In the genomic region with DNA sequence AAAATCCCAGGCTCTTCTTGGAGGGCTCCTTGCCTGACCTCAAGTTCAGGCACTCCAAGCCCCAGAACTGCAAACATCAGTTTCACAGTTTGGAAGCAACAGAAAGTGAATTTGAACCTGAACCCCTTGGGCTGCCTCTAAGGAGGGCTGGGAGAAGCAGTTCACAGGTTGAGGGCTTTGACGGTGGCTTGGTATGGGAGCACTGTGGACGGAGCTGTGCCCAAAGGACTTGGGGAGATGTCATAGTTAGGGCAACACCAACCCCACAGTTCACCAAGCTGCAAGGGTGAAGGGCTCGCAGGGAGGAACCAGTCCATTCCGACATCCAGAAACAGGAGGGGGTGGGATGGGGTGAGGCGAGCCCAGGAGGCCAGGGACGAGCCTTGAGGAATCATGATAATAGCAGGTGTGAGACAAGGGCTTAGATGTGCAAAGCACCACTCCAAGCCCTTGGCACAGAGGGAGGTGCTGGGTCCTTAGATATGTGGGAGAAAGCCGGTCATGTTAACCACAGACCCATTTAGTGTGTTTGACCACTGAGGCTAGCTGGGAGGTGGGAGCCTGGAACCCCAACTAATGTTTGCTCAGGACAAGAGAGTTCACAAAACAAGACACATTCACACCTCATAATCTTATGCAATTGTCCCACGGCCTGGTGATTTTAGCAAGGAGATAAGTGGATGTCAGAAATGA, we compare ENCODE assay signal across 1 cellular context.
TF ChIP-seq lines count a peak whose summit lies in the region.

No MANE protein-coding gene starts in this region.

TF ChIP-seq in HepG2, 621 proteins besides CTCF, POLR2A, EP300 and RAD21 (continued from another document and continues in another):
- TF ChIP-seq, protein P1, sequence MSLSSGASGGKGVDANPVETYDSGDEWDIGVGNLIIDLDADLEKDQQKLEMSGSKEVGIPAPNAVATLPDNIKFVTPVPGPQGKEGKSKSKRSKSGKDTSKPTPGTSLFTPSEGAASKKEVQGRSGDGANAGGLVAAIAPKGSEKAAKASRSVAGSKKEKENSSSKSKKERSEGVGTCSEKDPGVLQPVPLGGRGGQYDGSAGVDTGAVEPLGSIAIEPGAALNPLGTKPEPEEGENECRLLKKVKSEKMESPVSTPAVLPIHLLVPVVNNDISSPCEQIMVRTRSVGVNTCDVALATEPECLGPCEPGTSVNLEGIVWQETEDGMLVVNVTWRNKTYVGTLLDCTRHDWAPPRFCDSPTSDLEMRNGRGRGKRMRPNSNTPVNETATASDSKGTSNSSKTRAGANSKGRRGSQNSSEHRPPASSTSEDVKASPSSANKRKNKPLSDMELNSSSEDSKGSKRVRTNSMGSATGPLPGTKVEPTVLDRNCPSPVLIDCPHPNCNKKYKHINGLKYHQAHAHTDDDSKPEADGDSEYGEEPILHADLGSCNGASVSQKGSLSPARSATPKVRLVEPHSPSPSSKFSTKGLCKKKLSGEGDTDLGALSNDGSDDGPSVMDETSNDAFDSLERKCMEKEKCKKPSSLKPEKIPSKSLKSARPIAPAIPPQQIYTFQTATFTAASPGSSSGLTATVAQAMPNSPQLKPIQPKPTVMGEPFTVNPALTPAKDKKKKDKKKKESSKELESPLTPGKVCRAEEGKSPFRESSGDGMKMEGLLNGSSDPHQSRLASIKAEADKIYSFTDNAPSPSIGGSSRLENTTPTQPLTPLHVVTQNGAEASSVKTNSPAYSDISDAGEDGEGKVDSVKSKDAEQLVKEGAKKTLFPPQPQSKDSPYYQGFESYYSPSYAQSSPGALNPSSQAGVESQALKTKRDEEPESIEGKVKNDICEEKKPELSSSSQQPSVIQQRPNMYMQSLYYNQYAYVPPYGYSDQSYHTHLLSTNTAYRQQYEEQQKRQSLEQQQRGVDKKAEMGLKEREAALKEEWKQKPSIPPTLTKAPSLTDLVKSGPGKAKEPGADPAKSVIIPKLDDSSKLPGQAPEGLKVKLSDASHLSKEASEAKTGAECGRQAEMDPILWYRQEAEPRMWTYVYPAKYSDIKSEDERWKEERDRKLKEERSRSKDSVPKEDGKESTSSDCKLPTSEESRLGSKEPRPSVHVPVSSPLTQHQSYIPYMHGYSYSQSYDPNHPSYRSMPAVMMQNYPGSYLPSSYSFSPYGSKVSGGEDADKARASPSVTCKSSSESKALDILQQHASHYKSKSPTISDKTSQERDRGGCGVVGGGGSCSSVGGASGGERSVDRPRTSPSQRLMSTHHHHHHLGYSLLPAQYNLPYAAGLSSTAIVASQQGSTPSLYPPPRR (CRISPR knock-in tag; IDR thresholded peaks at IDR 0.05; ENCODE audit: borderline replicate concordance), result no peak
- TF ChIP-seq, protein P2, sequence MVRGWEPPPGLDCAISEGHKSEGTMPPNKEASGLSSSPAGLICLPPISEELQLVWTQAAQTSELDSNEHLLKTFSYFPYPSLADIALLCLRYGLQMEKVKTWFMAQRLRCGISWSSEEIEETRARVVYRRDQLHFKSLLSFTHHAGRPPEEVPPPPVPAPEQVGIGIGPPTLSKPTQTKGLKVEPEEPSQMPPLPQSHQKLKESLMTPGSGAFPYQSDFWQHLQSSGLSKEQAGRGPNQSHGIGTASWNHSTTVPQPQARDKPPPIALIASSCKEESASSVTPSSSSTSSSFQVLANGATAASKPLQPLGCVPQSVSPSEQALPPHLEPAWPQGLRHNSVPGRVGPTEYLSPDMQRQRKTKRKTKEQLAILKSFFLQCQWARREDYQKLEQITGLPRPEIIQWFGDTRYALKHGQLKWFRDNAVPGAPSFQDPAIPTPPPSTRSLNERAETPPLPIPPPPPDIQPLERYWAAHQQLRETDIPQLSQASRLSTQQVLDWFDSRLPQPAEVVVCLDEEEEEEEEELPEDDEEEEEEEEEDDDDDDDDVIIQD (CRISPR knock-in tag; IDR thresholded peaks at IDR 0.05; ENCODE audit: low read depth), result no peak
- no peak for TF ChIP-seq PHB2 (IDR thresholded peaks at IDR 0.05; ENCODE audit: partially characterized antibody)
- TF ChIP-seq RBM22 (optimal IDR thresholded peaks at IDR 0.05; ENCODE audit: low read length), result peak; percentile 80
- no peak for TF ChIP-seq SP4 (CRISPR knock-in tag; IDR thresholded peaks at IDR 0.05)
- TF ChIP-seq ZNF367 (CRISPR knock-in tag; IDR thresholded peaks at IDR 0.05; ENCODE audit: borderline replicate concordance), result no peak
- no peak for TF ChIP-seq ZNF572 (CRISPR knock-in tag; IDR thresholded peaks at IDR 0.05)
- TF ChIP-seq FOXJ3 (CRISPR knock-in tag; IDR thresholded peaks at IDR 0.05; ENCODE audit: borderline replicate concordance), result no peak
- TF ChIP-seq TARDBP (CRISPR knock-in tag; IDR thresholded peaks at IDR 0.05), result peak; percentile 68; the same call in 1 of the 2 replicates
- TF ChIP-seq CEBPB (IDR thresholded peaks at IDR 0.05; ENCODE audit: borderline replicate concordance, low read depth, low read length), result 0 out of 2 replicates have a peak, but pooled peaks have one; percentile 0
- no peak for TF ChIP-seq NFATC3 (CRISPR knock-in tag; IDR thresholded peaks at IDR 0.05)
- TF ChIP-seq, protein P3, sequence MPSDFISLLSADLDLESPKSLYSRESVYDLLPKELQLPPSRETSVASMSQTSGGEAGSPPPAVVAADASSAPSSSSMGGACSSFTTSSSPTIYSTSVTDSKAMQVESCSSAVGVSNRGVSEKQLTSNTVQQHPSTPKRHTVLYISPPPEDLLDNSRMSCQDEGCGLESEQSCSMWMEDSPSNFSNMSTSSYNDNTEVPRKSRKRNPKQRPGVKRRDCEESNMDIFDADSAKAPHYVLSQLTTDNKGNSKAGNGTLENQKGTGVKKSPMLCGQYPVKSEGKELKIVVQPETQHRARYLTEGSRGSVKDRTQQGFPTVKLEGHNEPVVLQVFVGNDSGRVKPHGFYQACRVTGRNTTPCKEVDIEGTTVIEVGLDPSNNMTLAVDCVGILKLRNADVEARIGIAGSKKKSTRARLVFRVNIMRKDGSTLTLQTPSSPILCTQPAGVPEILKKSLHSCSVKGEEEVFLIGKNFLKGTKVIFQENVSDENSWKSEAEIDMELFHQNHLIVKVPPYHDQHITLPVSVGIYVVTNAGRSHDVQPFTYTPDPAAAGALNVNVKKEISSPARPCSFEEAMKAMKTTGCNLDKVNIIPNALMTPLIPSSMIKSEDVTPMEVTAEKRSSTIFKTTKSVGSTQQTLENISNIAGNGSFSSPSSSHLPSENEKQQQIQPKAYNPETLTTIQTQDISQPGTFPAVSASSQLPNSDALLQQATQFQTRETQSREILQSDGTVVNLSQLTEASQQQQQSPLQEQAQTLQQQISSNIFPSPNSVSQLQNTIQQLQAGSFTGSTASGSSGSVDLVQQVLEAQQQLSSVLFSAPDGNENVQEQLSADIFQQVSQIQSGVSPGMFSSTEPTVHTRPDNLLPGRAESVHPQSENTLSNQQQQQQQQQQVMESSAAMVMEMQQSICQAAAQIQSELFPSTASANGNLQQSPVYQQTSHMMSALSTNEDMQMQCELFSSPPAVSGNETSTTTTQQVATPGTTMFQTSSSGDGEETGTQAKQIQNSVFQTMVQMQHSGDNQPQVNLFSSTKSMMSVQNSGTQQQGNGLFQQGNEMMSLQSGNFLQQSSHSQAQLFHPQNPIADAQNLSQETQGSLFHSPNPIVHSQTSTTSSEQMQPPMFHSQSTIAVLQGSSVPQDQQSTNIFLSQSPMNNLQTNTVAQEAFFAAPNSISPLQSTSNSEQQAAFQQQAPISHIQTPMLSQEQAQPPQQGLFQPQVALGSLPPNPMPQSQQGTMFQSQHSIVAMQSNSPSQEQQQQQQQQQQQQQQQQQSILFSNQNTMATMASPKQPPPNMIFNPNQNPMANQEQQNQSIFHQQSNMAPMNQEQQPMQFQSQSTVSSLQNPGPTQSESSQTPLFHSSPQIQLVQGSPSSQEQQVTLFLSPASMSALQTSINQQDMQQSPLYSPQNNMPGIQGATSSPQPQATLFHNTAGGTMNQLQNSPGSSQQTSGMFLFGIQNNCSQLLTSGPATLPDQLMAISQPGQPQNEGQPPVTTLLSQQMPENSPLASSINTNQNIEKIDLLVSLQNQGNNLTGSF (CRISPR knock-in tag; IDR thresholded peaks at IDR 0.05), result 0 out of 2 replicates have a peak, but pooled peaks have one; percentile 9
- TF ChIP-seq ZNF781 (CRISPR knock-in tag; IDR thresholded peaks at IDR 0.05; ENCODE audit: borderline replicate concordance, not compliant biosample characterization), result peak; percentile 85
- 0 out of 2 replicates have a peak, but pooled peaks have one; percentile 41 for TF ChIP-seq ZNF703 (CRISPR knock-in tag; IDR thresholded peaks at IDR 0.05; ENCODE audit: borderline replicate concordance)
- peak; percentile 95 for TF ChIP-seq AGO1 (IDR thresholded peaks at IDR 0.05; ENCODE audit: low read depth, low read length, poor library complexity, severe bottlenecking)
- peak; percentile 11; the same call in 1 of the 2 replicates for TF ChIP-seq ZNF224 (CRISPR knock-in tag; IDR thresholded peaks at IDR 0.05)
- no peak for TF ChIP-seq CAMTA2 (CRISPR knock-in tag; IDR thresholded peaks at IDR 0.05; ENCODE audit: borderline replicate concordance)
- TF ChIP-seq ZFP37 (CRISPR knock-in tag; IDR thresholded peaks at IDR 0.05; ENCODE audit: borderline replicate concordance), result no peak
- no peak for TF ChIP-seq BCL6 (CRISPR knock-in tag; IDR thresholded peaks at IDR 0.05)
- 0 out of 2 replicates have a peak, but pooled peaks have one; percentile 8 for TF ChIP-seq ZNF614 (CRISPR knock-in tag; IDR thresholded peaks at IDR 0.05; ENCODE audit: borderline replicate concordance)
- TF ChIP-seq, protein P4, sequence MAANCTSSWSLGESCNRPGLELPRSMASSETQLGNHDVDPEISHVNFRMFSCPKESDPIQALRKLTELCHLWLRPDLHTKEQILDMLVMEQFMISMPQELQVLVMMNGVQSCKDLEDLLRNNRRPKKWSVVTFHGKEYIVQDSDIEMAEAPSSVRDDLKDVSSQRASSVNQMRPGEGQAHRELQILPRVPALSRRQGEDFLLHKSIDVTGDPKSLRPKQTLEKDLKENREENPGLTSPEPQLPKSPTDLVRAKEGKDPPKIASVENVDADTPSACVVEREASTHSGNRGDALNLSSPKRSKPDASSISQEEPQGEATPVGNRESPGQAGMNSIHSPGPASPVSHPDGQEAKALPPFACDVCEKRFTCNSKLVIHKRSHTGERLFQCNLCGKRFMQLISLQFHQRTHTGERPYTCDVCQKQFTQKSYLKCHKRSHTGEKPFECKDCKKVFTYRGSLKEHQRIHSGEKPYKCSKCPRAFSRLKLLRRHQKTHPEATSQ (CRISPR knock-in tag; IDR thresholded peaks at IDR 0.05; ENCODE audit: borderline replicate concordance), result 0 out of 2 replicates have a peak, but pooled peaks have one; percentile 24
- TF ChIP-seq, protein P5, sequence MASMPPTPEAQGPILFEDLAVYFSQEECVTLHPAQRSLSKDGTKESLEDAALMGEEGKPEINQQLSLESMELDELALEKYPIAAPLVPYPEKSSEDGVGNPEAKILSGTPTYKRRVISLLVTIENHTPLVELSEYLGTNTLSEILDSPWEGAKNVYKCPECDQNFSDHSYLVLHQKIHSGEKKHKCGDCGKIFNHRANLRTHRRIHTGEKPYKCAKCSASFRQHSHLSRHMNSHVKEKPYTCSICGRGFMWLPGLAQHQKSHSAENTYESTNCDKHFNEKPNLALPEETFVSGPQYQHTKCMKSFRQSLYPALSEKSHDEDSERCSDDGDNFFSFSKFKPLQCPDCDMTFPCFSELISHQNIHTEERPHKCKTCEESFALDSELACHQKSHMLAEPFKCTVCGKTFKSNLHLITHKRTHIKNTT (CRISPR knock-in tag; IDR thresholded peaks at IDR 0.05), result no peak
- TF ChIP-seq, protein P6, sequence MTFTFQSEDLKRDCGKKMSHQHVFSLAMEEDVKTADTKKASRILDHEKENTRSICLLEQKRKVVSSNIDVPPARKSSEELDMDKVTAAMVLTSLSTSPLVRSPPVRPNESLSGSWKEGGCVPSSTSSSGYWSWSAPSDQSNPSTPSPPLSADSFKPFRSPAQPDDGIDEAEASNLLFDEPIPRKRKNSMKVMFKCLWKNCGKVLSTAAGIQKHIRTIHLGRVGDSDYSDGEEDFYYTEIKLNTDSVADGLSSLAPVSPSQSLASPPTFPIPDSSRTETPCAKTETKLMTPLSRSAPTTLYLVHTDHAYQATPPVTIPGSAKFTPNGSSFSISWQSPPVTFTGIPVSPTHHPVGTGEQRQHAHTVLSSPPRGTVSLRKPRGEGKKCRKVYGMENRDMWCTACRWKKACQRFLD (CRISPR knock-in tag; IDR thresholded peaks at IDR 0.05; ENCODE audit: borderline replicate concordance), result no peak
- peak; percentile 66; the same call in 1 of the 2 replicates for TF ChIP-seq ZNF3 (CRISPR knock-in tag; IDR thresholded peaks at IDR 0.05)
- 0 out of 2 replicates have a peak, but pooled peaks have one; percentile 12 for TF ChIP-seq TGIF2 (CRISPR knock-in tag; IDR thresholded peaks at IDR 0.05)
- no peak for TF ChIP-seq NFIC (IDR thresholded peaks at IDR 0.05; ENCODE audit: low read length)
- no peak for TF ChIP-seq U2AF1 (optimal IDR thresholded peaks at IDR 0.05; ENCODE audit: low read depth, low read length)
- no peak for TF ChIP-seq ZKSCAN1 (IDR thresholded peaks at IDR 0.05; ENCODE audit: low read length)
- TF ChIP-seq SNAPC2 (CRISPR knock-in tag; IDR thresholded peaks at IDR 0.05), result no peak
- TF ChIP-seq HNRNPH1 (optimal IDR thresholded peaks at IDR 0.05; ENCODE audit: low read depth, low read length), result peak; percentile 48
- TF ChIP-seq TSC22D2 (CRISPR knock-in tag; IDR thresholded peaks at IDR 0.05; ENCODE audit: borderline replicate concordance), result no peak; the same call in 1 of the 2 replicates
- no peak; the same call in 1 of the 2 replicates for TF ChIP-seq HOXA9 (CRISPR knock-in tag; IDR thresholded peaks at IDR 0.05; ENCODE audit: borderline replicate concordance)
- TF ChIP-seq MED1 (CRISPR knock-in tag; IDR thresholded peaks at IDR 0.05), result peak; percentile 39; the same call in 1 of the 2 replicates
- no peak for TF ChIP-seq CENPX (CRISPR knock-in tag; IDR thresholded peaks at IDR 0.05)
- no peak for TF ChIP-seq GFI1 (CRISPR knock-in tag; IDR thresholded peaks at IDR 0.05; ENCODE audit: borderline replicate concordance)
- no peak for TF ChIP-seq IKZF1 (IDR thresholded peaks at IDR 0.05)
- peak; percentile 77 for TF ChIP-seq POLR2AphosphoS2 (IDR thresholded peaks at IDR 0.05; ENCODE audit: low read depth, low read length)
- no peak for TF ChIP-seq NONO (IDR thresholded peaks at IDR 0.05)
- peak; percentile 45 for TF ChIP-seq NONO (CRISPR knock-in tag; conservative IDR thresholded peaks at IDR 0.05)
- peak; percentile 81 for TF ChIP-seq RBFOX2 (IDR thresholded peaks at IDR 0.05; ENCODE audit: low read depth, low read length)
- TF ChIP-seq ZNF562 (CRISPR knock-in tag; IDR thresholded peaks at IDR 0.05; ENCODE audit: borderline replicate concordance), result peak; percentile 53; the same call in 1 of the 2 replicates
- TF ChIP-seq, protein P7, sequence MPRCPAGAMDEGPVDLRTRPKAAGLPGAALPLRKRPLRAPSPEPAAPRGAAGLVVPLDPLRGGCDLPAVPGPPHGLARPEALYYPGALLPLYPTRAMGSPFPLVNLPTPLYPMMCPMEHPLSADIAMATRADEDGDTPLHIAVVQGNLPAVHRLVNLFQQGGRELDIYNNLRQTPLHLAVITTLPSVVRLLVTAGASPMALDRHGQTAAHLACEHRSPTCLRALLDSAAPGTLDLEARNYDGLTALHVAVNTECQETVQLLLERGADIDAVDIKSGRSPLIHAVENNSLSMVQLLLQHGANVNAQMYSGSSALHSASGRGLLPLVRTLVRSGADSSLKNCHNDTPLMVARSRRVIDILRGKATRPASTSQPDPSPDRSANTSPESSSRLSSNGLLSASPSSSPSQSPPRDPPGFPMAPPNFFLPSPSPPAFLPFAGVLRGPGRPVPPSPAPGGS (CRISPR knock-in tag; IDR thresholded peaks at IDR 0.05), result no peak
- TF ChIP-seq POLR2AphosphoS5 (IDR thresholded peaks at IDR 0.05; ENCODE audit: low read depth, low read length), result peak; percentile 62
- TF ChIP-seq ZNF446 (CRISPR knock-in tag; IDR thresholded peaks at IDR 0.05), result no peak
- TF ChIP-seq JUNB (CRISPR knock-in tag; IDR thresholded peaks at IDR 0.05; ENCODE audit: borderline replicate concordance), result no peak
- TF ChIP-seq CBFB (CRISPR knock-in tag; IDR thresholded peaks at IDR 0.05), result no peak
- TF ChIP-seq ASH2L (IDR thresholded peaks at IDR 0.05; ENCODE audit: insufficient read length, low read depth, low read length), result peak; percentile 22
- 0 out of 2 replicates have a peak, but pooled peaks have one; percentile 12 for TF ChIP-seq SALL2 (CRISPR knock-in tag; IDR thresholded peaks at IDR 0.05)
